Comparison of ENCODE assay signal across 1 cellular context in genomic region chr7:20598479-20599419, GRCh38.
TF ChIP-seq lines count a peak whose summit lies in the region.

No MANE protein-coding gene starts in this region.

TF ChIP-seq in HepG2, 621 proteins besides CTCF, POLR2A, EP300 and RAD21 (continued from another document):
- no peak for TF ChIP-seq HNF1A (IDR thresholded peaks at IDR 0.05; ENCODE audit: low read depth)
- TF ChIP-seq HNF1A (CRISPR knock-in tag; IDR thresholded peaks at IDR 0.05; ENCODE audit: borderline replicate concordance) = no peak
- TF ChIP-seq JUN (CRISPR knock-in tag; IDR thresholded peaks at IDR 0.05) = no peak
- no peak for TF ChIP-seq ZBTB39 (CRISPR knock-in tag; IDR thresholded peaks at IDR 0.05)
- TF ChIP-seq, protein P1, sequence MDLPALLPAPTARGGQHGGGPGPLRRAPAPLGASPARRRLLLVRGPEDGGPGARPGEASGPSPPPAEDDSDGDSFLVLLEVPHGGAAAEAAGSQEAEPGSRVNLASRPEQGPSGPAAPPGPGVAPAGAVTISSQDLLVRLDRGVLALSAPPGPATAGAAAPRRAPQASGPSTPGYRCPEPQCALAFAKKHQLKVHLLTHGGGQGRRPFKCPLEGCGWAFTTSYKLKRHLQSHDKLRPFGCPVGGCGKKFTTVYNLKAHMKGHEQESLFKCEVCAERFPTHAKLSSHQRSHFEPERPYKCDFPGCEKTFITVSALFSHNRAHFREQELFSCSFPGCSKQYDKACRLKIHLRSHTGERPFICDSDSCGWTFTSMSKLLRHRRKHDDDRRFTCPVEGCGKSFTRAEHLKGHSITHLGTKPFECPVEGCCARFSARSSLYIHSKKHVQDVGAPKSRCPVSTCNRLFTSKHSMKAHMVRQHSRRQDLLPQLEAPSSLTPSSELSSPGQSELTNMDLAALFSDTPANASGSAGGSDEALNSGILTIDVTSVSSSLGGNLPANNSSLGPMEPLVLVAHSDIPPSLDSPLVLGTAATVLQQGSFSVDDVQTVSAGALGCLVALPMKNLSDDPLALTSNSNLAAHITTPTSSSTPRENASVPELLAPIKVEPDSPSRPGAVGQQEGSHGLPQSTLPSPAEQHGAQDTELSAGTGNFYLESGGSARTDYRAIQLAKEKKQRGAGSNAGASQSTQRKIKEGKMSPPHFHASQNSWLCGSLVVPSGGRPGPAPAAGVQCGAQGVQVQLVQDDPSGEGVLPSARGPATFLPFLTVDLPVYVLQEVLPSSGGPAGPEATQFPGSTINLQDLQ (CRISPR knock-in tag; IDR thresholded peaks at IDR 0.05) = no peak
- no peak for TF ChIP-seq NCOA5 (CRISPR knock-in tag; IDR thresholded peaks at IDR 0.05)
- TF ChIP-seq STAG1 (CRISPR knock-in tag; IDR thresholded peaks at IDR 0.05) = peak; percentile 90
- TF ChIP-seq RAD51 (IDR thresholded peaks at IDR 0.05; ENCODE audit: borderline replicate concordance) = peak; percentile 82
- no peak for TF ChIP-seq SETDB1 (CRISPR knock-in tag; IDR thresholded peaks at IDR 0.05; ENCODE audit: borderline replicate concordance)
TF ChIP-seq in HepG2: peak in this region for 4.
